Comparison of ENCODE assay signal across 8 cellular contexts in genomic region chr7:104160375-104160774, GRCh38. TPM values are rescaled to one million over a fixed set of nuclear protein-coding genes. Genes with fewer than 3 reads are reported as not detected.
DNase-seq lines count a peak whose midpoint lies in the region; ATAC-seq, FAIRE-seq and TF ChIP-seq lines count a peak whose summit lies in the region.

No MANE protein-coding gene starts in this region.

- H3K9ac ChIP-seq in endothelial cell of umbilical vein (replicated peaks; ENCODE audit: extremely low read depth, insufficient read depth, low read length) = no peak overlapping the region

- H3K4me2 ChIP-seq in endothelial cell of umbilical vein (ENCODE audit: insufficient read depth, low read length) = no peak overlapping the region

- no peak for TF ChIP-seq POLR2A in endothelial cell of umbilical vein (IDR thresholded peaks at IDR 0.05; ENCODE audit: low read depth, low read length)

- H3K79me2 ChIP-seq in endothelial cell of umbilical vein (ENCODE audit: control insufficient read depth, insufficient read depth, low read length) = peaks cover 2% of the 10 kb centered on the region

- CTCF ChIA-PET in endothelial cell of umbilical vein (lab: Charles Lee) = interaction anchor here (0.9 to 1.6 kb wide), 7 partner anchors 11 to 636 kb away, joined by 3 to 26 read pairs (median 4); no protein-coding TSS in a partner anchor

- DNase-seq in SKM-1 treated with dmso at 0.1 percent for 144 hours (lab: John Stamatoyannopoulos, UW; ENCODE audit: unreplicated experiment) (peak; percentile 1), SKM-1 (lab: John Stamatoyannopoulos, UW; ENCODE audit: unreplicated experiment) (no peak), NCI-H526 (lab: John Stamatoyannopoulos, UW) (peak; percentile 7 to 13), endothelial cell of umbilical vein (ENCODE audit: low read depth, low spot score) (peak; percentile 40), thoracic aorta (ENCODE audit: low spot score) (no peak), GDM1 (lab: John Stamatoyannopoulos, UW) (no peak)
- DNase-seq in stimulated activated CD4-positive, alpha-beta T cell treated with anti-CD3 and anti-CD28 coated beads, Interleukin-4, amount 100 ng/mL, for 1 hour = no peak
- DNase-seq in stimulated activated naive CD4-positive, alpha-beta T cell (lab: John Stamatoyannopoulos, UW) = no peak

- ATAC-seq in thoracic aorta (ENCODE audit: insufficient number of reproducible peaks, low FRiP score, low read depth) = no peak

- no peaks in the 10 kb centered on the region for H3K4me1 ChIP-seq in endothelial cell of umbilical vein (ENCODE audit: control insufficient read depth, extremely low read depth, insufficient read depth, low read length)
- H3K4me1 ChIP-seq in thoracic aorta (ENCODE audit: control insufficient read depth in 1 of 2, low read depth in 2 of 2) = no peaks in the 10 kb centered on the region

- no peaks in the 10 kb centered on the region for H4K20me1 ChIP-seq in endothelial cell of umbilical vein (replicated peaks; ENCODE audit: control insufficient read depth, extremely low read depth, insufficient read depth, low read length)

- no peak for FAIRE-seq in endothelial cell of umbilical vein (lab: Jason Lieb, UNC)

- POLR2A ChIA-PET in endothelial cell of umbilical vein (lab: Charles Lee) = no interaction called here

- dilution Hi-C loops in endothelial cell of umbilical vein (cut with MboI; ENCODE audit: extremely low pct_ligation_motif_present, low sequenced_read_pairs) = no loop called here

- peaks cover 0 to 3% of the 10 kb centered on the region in 2 experiments for H3K36me3 ChIP-seq in endothelial cell of umbilical vein (ENCODE audit: control insufficient read depth in 2 of 2, extremely low read depth in 1 of 2, insufficient read depth in 2 of 2, low read length in 2 of 2)
- H3K36me3 ChIP-seq in thoracic aorta = no peaks in the 10 kb centered on the region

- H2AFZ ChIP-seq in endothelial cell of umbilical vein (ENCODE audit: low read depth, low read length) = no peak overlapping the region

- no TSS peak for BruUV-seq in endothelial cell of umbilical vein (replicated peaks; lab: Mats Ljungman, UMichigan)

- H3K27me3 ChIP-seq in endothelial cell of umbilical vein (ENCODE audit: control insufficient read depth in 2 of 2, insufficient read depth in 2 of 2, low read length in 2 of 2) (no peaks in the 10 kb centered on the region), thoracic aorta (replicated peaks; ENCODE audit: insufficient read depth) (no peaks in the 10 kb centered on the region)

- intact Hi-C loops in endothelial cell of umbilical vein (cut with micrococcal nuclease) = loop anchor here (1.0 to 5.0 kb wide), 3 partner anchors 636 to 757 kb away; partner anchors contain the start of gene SLC26A5

- H3K27ac ChIP-seq in endothelial cell of umbilical vein (ENCODE audit: insufficient read depth, low read depth, low read length) (no peak overlapping the region), thoracic aorta (no peak overlapping the region)

- H3K9me1 ChIP-seq in endothelial cell of umbilical vein (replicated peaks; ENCODE audit: control insufficient read depth, extremely low read depth, insufficient read depth, low read length) = no peaks in the 10 kb centered on the region

- TF ChIP-seq CTCF in endothelial cell of umbilical vein (IDR thresholded peaks at IDR 0.05; ENCODE audit: extremely low read depth in 1 of 2, insufficient read depth in 1 of 2, low read depth in 1 of 2, low read length in 2 of 2) (peak; percentile 4 to 10), thoracic aorta (IDR thresholded peaks at IDR 0.05) (peak; percentile 21)

- H3K4me3 ChIP-seq in endothelial cell of umbilical vein (replicated peaks in 1 of 3; ENCODE audit: insufficient read depth in 1 of 3, low read depth in 1 of 3, low read length in 3 of 3) (no peak overlapping the region), thoracic aorta (no peak overlapping the region)

- H3K9me3 ChIP-seq in endothelial cell of umbilical vein (replicated peaks; ENCODE audit: control insufficient read depth, insufficient read depth, low read length) = no peaks in the 10 kb centered on the region
- H3K9me3 ChIP-seq in thoracic aorta = no peaks in the 10 kb centered on the region

TF ChIP-seq in endothelial cell of umbilical vein, 7 proteins besides CTCF, POLR2A, EP300 and RAD21:
- no peak for TF ChIP-seq EZH2 (IDR thresholded peaks at IDR 0.05; ENCODE audit: borderline replicate concordance, low read depth, low read length, severe bottlenecking)
- no peak for TF ChIP-seq MAX (IDR thresholded peaks at IDR 0.05; ENCODE audit: insufficient read depth, insufficient read length)
- no peak for TF ChIP-seq GATA2 (IDR thresholded peaks at IDR 0.05; ENCODE audit: insufficient read depth, insufficient read length, low read depth, low read length)
- TF ChIP-seq FOS (IDR thresholded peaks at IDR 0.05; ENCODE audit: borderline replicate concordance, insufficient read depth, low read length) = no peak
- TF ChIP-seq JUN (IDR thresholded peaks at IDR 0.05; ENCODE audit: borderline replicate concordance, insufficient read depth, insufficient read length, low read depth) = no peak
- TF ChIP-seq MYC (IDR thresholded peaks at IDR 0.05; ENCODE audit: low read depth, low read length) = no peak
- TF ChIP-seq POLR2AphosphoS5 (IDR thresholded peaks at IDR 0.05; ENCODE audit: insufficient read depth, low read depth, low read length) = no peak
TF ChIP-seq in endothelial cell of umbilical vein: peak in this region for 0.

RNA-seq across cellular contexts. Expression of gene ORC5, which starts 47.4 kb away (rescaled TPM):
- total RNA-seq in endothelial cell of umbilical vein = 18.6 and 21.1 TPM in 2 replicates
- polyA plus RNA-seq in endothelial cell of umbilical vein = 5.7 and 7.9 TPM in 2 replicates
- 7.7 and 7.9 TPM in 2 replicates for polyA plus RNA-seq in endothelial cell of umbilical vein (2011; cell fraction: cytosol; rRNA removed)
- 9.5 and 17.0 TPM in 2 replicates for polyA plus RNA-seq in endothelial cell of umbilical vein (2011; cell fraction: nucleus; rRNA removed)
- 28.0 and 39.6 TPM in 2 replicates for polyA plus RNA-seq in endothelial cell of umbilical vein (2012)
- polyA minus RNA-seq in endothelial cell of umbilical vein = 23.0 and 32.3 TPM in 2 replicates
- polyA minus RNA-seq in endothelial cell of umbilical vein (2011; cell fraction: cytosol; rRNA and poly(A)+ RNA removed) = 11.7 TPM
- polyA minus RNA-seq in endothelial cell of umbilical vein (2011; cell fraction: nucleus; rRNA and poly(A)+ RNA removed) = 32.5 and 34.0 TPM in 2 replicates
- total RNA-seq in thoracic aorta = 10 to 100 TPM; 13.8 to 14.8 TPM

Comparison
In these comparisons a context has a peak if more than half of its experiments do, and no peak if none do; other contexts are left out.
1. DNase-seq: peak in SKM-1 treated with dmso at 0.1 percent for 144 hours (single experiment), NCI-H526 (2 of 2) and endothelial cell of umbilical vein (single experiment); none in SKM-1 (single experiment), thoracic aorta (single experiment), GDM1 (single experiment), stimulated activated CD4-positive, alpha-beta T cell treated with anti-CD3 and anti-CD28 coated beads, Interleukin-4, amount 100 ng/mL, for 1 hour (single experiment) and stimulated activated naive CD4-positive, alpha-beta T cell (0 of 6).